ENCODE assay signal across 12 cellular contexts in the genomic region with DNA sequence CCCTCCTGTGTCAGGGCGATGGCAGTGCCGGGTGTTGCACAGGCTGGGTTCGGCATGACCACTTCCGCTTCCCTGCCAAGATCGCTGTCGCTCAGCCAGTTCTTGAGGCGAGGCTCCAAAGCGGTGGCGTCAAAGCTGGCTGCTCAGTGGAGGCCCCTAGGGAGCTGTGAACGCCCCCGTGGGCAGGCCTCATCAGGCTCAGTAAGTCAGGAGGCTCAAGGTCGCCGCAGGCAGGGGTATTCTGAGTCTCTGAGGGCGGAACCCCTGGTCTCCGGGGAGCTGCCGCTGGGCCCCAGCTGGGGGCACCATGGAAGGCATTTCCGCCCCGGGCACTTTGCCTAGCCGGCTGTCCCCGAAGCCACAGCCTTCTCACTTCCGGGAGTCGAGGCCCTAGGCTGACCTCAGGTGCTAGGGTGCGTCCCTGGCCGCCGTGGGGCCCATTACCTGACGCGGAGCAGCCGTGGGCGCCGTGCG.
DNase-seq lines count a peak whose midpoint lies in the region; ATAC-seq and TF ChIP-seq lines count a peak whose summit lies in the region.
"Had no signal": no experiment of that assay in that cellular context is flagged by ENCODE, and none has a peak within 500 bp of the region (broad histone marks: within the 10 kb centered on the region; RNA-seq: fewer than 3 reads in every experiment).

No MANE protein-coding gene starts in this region.

- DNase-seq in activated effector memory CD4-positive, alpha-beta T cell treated with Interleukin-2 at 50 U/mL for 16 hours: peak; percentile 2
- DNase-seq in activated effector memory CD4-positive, alpha-beta T cell treated with anti-CD3 and anti-CD28 coated beads, Interleukin-2, amount 50 U/mL, for 16 hours: no peak
- peak; percentile 15 for DNase-seq in MG63
- DNase-seq in activated naive CD4-positive, alpha-beta T cell treated with anti-CD3 and anti-CD28 coated beads, Interleukin-2, amount 50 U/mL, for 16 hours: peak; percentile 13
- DNase-seq in stimulated activated naive CD8-positive, alpha-beta T cell treated with anti-CD3 and anti-CD28 coated beads, Interleukin-15, amount 100 ng/mL, for 72 hours: peak in 1 of 2 donors; percentile 13
- no peak for DNase-seq in SW480 (ENCODE audit: low spot score)
- DNase-seq in NCI-H2081 (lab: John Stamatoyannopoulos, UW): no peak
- DNase-seq in omental fat pad (ENCODE audit: low spot score): no peak
- DNase-seq: ACHN, cortex of kidney, foreskin fibroblast had no signal

- no peaks in the 10 kb centered on the region for H3K9me3 ChIP-seq in MG63

- no peak for TF ChIP-seq CTCF in omental fat pad (IDR thresholded peaks at IDR 0.05)

- H3K9me3 Mint-ChIP-seq in stimulated activated naive CD8-positive, alpha-beta T cell treated with anti-CD3 and anti-CD28 coated beads, Interleukin-15, amount 100 ng/mL, for 72 hours: peaks cover 0 to 7% of the 10 kb centered on the region in 2 donors

- ATAC-seq in stimulated activated naive CD8-positive, alpha-beta T cell treated with anti-CD3 and anti-CD28 coated beads, Interleukin-15, amount 100 ng/mL, for 72 hours: peak; percentile 70
- no peak for ATAC-seq in omental fat pad (ENCODE audit: low FRiP score)

- no peak overlapping the region for H3K4me3 ChIP-seq in MG63
- H3K4me3 ChIP-seq: smooth muscle cell had no signal

- H3K4me3 Mint-ChIP-seq in stimulated activated naive CD8-positive, alpha-beta T cell treated with anti-CD3 and anti-CD28 coated beads, Interleukin-15, amount 100 ng/mL, for 72 hours: peak overlapping the region in 1 of 2 donors; percentile 35

- no peaks in the 10 kb centered on the region for H3K4me1 Mint-ChIP-seq in stimulated activated naive CD8-positive, alpha-beta T cell treated with anti-CD3 and anti-CD28 coated beads, Interleukin-15, amount 100 ng/mL, for 72 hours

- H3K27ac Mint-ChIP-seq in stimulated activated naive CD8-positive, alpha-beta T cell treated with anti-CD3 and anti-CD28 coated beads, Interleukin-15, amount 100 ng/mL, for 72 hours: no peak overlapping the region

- H3K36me3 ChIP-seq in MG63: no peaks in the 10 kb centered on the region

- H3K27me3 Mint-ChIP-seq in stimulated activated naive CD8-positive, alpha-beta T cell treated with anti-CD3 and anti-CD28 coated beads, Interleukin-15, amount 100 ng/mL, for 72 hours: no peaks in the 10 kb centered on the region

- H3K27me3 ChIP-seq in MG63: peaks cover 2% of the 10 kb centered on the region; the same call in 1 of the 2 replicates

Comparison
In these comparisons a context has a peak if more than half of its experiments do, and no peak if none do; other contexts are left out.
1. DNase-seq: peak in activated effector memory CD4-positive, alpha-beta T cell treated with Interleukin-2 at 50 U/mL for 16 hours (single experiment), MG63 (single experiment) and activated naive CD4-positive, alpha-beta T cell treated with anti-CD3 and anti-CD28 coated beads, Interleukin-2, amount 50 U/mL, for 16 hours (single experiment); none in activated effector memory CD4-positive, alpha-beta T cell treated with anti-CD3 and anti-CD28 coated beads, Interleukin-2, amount 50 U/mL, for 16 hours (single experiment), SW480 (single experiment), NCI-H2081 (0 of 2) and omental fat pad (single experiment).